ENCODE assay signal across 11 cellular contexts in the genomic region with DNA sequence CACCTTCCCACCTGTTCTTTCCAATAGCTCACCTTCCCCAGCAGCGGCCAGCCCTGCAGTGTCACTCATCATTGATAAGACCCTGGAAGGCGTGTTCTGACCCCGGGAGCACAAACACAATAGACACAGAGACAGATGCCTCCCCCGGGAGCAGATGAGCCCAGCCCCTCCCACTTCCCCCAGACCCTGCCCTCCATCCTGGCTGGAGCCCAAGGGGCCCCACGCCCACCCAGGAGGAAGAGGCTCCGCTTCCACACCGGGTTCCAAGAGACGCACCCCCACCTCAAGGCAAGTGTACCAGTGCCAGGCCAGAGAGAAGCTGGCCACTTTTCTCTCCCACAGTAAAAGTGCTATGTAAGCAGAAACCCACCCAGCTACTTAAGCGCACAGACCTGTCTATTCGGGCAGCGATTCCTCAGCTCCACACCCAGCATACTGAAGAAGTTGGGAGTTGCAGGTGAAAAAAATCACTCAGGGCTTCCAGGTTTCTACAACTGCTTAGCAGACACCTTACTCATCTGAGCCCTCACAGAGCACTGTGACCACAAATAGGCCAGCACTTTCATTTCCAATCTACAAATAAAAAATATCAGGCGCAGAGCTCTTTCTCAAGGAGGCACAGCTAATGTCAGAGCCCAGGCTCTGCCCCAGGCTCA.
DNase-seq lines count a peak whose midpoint lies in the region; ATAC-seq, FAIRE-seq and TF ChIP-seq lines count a peak whose summit lies in the region.
"Had no signal": no experiment of that assay in that cellular context is flagged by ENCODE, and none has a peak within 500 bp of the region (broad histone marks: within the 10 kb centered on the region; RNA-seq: fewer than 3 reads in every experiment).

No MANE protein-coding gene starts in this region.

- DNase-seq in H54 (ENCODE audit: insufficient read length, low spot score) (peak; percentile 8), ascending aorta (ENCODE audit: low spot score in 2 of 2) (no peak), left ventricle myocardium superior (no peak), NCI-H1105 treated with DMSO at 0.1 percent for 48 hours (lab: John Stamatoyannopoulos, UW) (no peak), hypothalamus (lab: John Stamatoyannopoulos, UW) (no peak), EL (no peak)
- DNase-seq: CD8-positive, alpha-beta memory T cell; GOT3 had no signal

- peak; percentile 52 for ATAC-seq in left ventricle myocardium superior
- ATAC-seq in GM21529 (IDR thresholded peaks at IDR 0.05; ENCODE audit: unreplicated experiment), result no peak

- H3K9me3 ChIP-seq in ascending aorta (no peaks in the 10 kb centered on the region), skeletal muscle tissue (ENCODE audit: control insufficient read depth in 3 of 3, low read length in 3 of 3) (no peaks in the 10 kb centered on the region)

- H3K9ac ChIP-seq in skeletal muscle tissue (ENCODE audit: low read depth in 1 of 3, low read length in 3 of 3), result no peak overlapping the region

- H3K4me1 ChIP-seq in ascending aorta, result peaks cover 0 to 13% of the 10 kb centered on the region in 2 donors
- peaks cover 14 to 24% (median 16%) of the 10 kb centered on the region in 3 donors for H3K4me1 ChIP-seq in skeletal muscle tissue (ENCODE audit: control insufficient read depth in 3 of 3, insufficient read depth in 3 of 3, low read length in 3 of 3)

- intact Hi-C loops in ascending aorta (cut with DNase I), result no loop called here
- intact Hi-C loops in left ventricle myocardium superior (cut with micrococcal nuclease), result no loop called here

- TF ChIP-seq POLR2A in H54 (IDR thresholded peaks at IDR 0.05; ENCODE audit: low read depth, low read length), result no peak

- H3K4me3 ChIP-seq in ascending aorta (no peak overlapping the region), skeletal muscle tissue (ENCODE audit: low read length in 3 of 3) (no peak overlapping the region)

- TF ChIP-seq CTCF in ascending aorta (IDR thresholded peaks at IDR 0.05), result no peak

- H3K27ac ChIP-seq in ascending aorta (peak overlapping the region; percentile 35 to 77), skeletal muscle tissue (ENCODE audit: low read depth, low read length) (peak overlapping the region; percentile 62)

- no peak for FAIRE-seq in H54 (lab: Jason Lieb, UNC)
- FAIRE-seq: RCC 7860 had no signal

- H3K27me3 ChIP-seq in ascending aorta (no peaks in the 10 kb centered on the region), skeletal muscle tissue (ENCODE audit: control insufficient read depth in 3 of 3, insufficient read depth in 3 of 3, low read length in 3 of 3) (no peaks in the 10 kb centered on the region)

- no peaks in the 10 kb centered on the region for H3K36me3 ChIP-seq in ascending aorta
- H3K36me3 ChIP-seq in skeletal muscle tissue (ENCODE audit: control insufficient read depth in 3 of 3, insufficient read depth in 3 of 3, low read length in 3 of 3), result no peaks in the 10 kb centered on the region
